8 cellular contexts compared by ENCODE assay signal in genomic region chr6:157022022-157022740, GRCh38.
DNase-seq lines count a peak whose midpoint lies in the region; ATAC-seq and TF ChIP-seq lines count a peak whose summit lies in the region.

No MANE protein-coding gene starts in this region.

- H3K4me1 ChIP-seq in GM23248 (ENCODE audit: insufficient read depth) (peaks cover 36% of the 10 kb centered on the region), fibroblast of lung (ENCODE audit: control insufficient read depth, extremely low read depth, insufficient read depth, low read length) (peaks cover 7% of the 10 kb centered on the region)
- H3K4me1 ChIP-seq in naive thymus-derived CD4-positive, alpha-beta T cell (ENCODE audit: control insufficient read depth in 2 of 2, insufficient read depth in 2 of 2, low read length in 2 of 2) = peaks cover 5 to 21% of the 10 kb centered on the region in 2 donors

- peaks cover 42% of the 10 kb centered on the region for H3F3A ChIP-seq in GM23248 (ENCODE audit: insufficient read depth)

- peaks cover 42% of the 10 kb centered on the region for H3K4me1 Mint-ChIP-seq in activated T-helper 2 cell treated with anti-CD3 and anti-CD28 coated beads, Interferon-gamma antibody, Interleukin-2, Interleukin-4, amounts not matched to agents 10 μg/mL and 5 μg/mL and 100 μg/mL, durations not matched to agents 14 hours and 24 hours and 36 hours (ENCODE audit: low read depth)
- peaks cover 32 to 81% (median 60%) of the 10 kb centered on the region in 7 donors for H3K4me1 Mint-ChIP-seq in naive thymus-derived CD4-positive, alpha-beta T cell
- H3K4me1 Mint-ChIP-seq in stimulated activated naive B cell treated with anti-CD40 and anti-IgM and Interleukin-4, amounts not matched to agents 10 μg/mL and 1 μg/mL and 100 μg/mL, for 72 hours = peaks cover 18 to 48% of the 10 kb centered on the region in 2 donors

- H3K27me3 Mint-ChIP-seq in activated T-helper 2 cell treated with anti-CD3 and anti-CD28 coated beads, Interferon-gamma antibody, Interleukin-2, Interleukin-4, amounts not matched to agents 10 μg/mL and 5 μg/mL and 100 μg/mL, durations not matched to agents 14 hours and 24 hours and 36 hours (ENCODE audit: low read depth) = no peaks in the 10 kb centered on the region
- no peaks in the 10 kb centered on the region for H3K27me3 Mint-ChIP-seq in naive thymus-derived CD4-positive, alpha-beta T cell
- H3K27me3 Mint-ChIP-seq in stimulated activated naive B cell treated with anti-CD40 and anti-IgM and Interleukin-4, amounts not matched to agents 10 μg/mL and 1 μg/mL and 100 μg/mL, for 72 hours = no peaks in the 10 kb centered on the region

- H3K36me3 ChIP-seq in GM23248 (ENCODE audit: low read depth) (no peaks in the 10 kb centered on the region), fibroblast of lung (ENCODE audit: control insufficient read depth, insufficient read depth, low read length) (no peaks in the 10 kb centered on the region)
- H3K36me3 ChIP-seq in naive thymus-derived CD4-positive, alpha-beta T cell (ENCODE audit: control insufficient read depth in 2 of 3, insufficient read depth in 3 of 3, low read length in 3 of 3) = peaks cover 0 to 5% (median 0%) of the 10 kb centered on the region in 3 experiments

- no peak for TF ChIP-seq CTCF in RWPE1 (conservative IDR thresholded peaks at IDR 0.05; ENCODE audit: low read depth)
- TF ChIP-seq CTCF in fibroblast of lung (conservative IDR thresholded peaks at IDR 0.05 in 1 of 2, IDR thresholded peaks at IDR 0.05 in 1 of 2; ENCODE audit: low read depth in 1 of 2, low read length in 2 of 2) = no peak

- H2AFZ ChIP-seq in GM23248 (peak overlapping the region; percentile 75; the same call in 1 of the 2 replicates), fibroblast of lung (ENCODE audit: low read length) (peak overlapping the region; percentile 43)

- H3K4me3 Mint-ChIP-seq in activated T-helper 2 cell treated with anti-CD3 and anti-CD28 coated beads, Interferon-gamma antibody, Interleukin-2, Interleukin-4, amounts not matched to agents 10 μg/mL and 5 μg/mL and 100 μg/mL, durations not matched to agents 14 hours and 24 hours and 36 hours (ENCODE audit: low read depth) = peak overlapping the region; percentile 94
- H3K4me3 Mint-ChIP-seq in naive thymus-derived CD4-positive, alpha-beta T cell = peak overlapping the region; percentile 76 to 98 (median 95)
- peak overlapping the region; percentile 96 to 98 for H3K4me3 Mint-ChIP-seq in stimulated activated naive B cell treated with anti-CD40 and anti-IgM and Interleukin-4, amounts not matched to agents 10 μg/mL and 1 μg/mL and 100 μg/mL, for 72 hours

- H3K36me3 Mint-ChIP-seq in activated T-helper 2 cell treated with anti-CD3 and anti-CD28 coated beads, Interferon-gamma antibody, Interleukin-2, Interleukin-4, amounts not matched to agents 10 μg/mL and 5 μg/mL and 100 μg/mL, durations not matched to agents 14 hours and 24 hours and 36 hours (ENCODE audit: low read depth) = peaks cover 18% of the 10 kb centered on the region
- peaks cover 0 to 10% (median 0%) of the 10 kb centered on the region in 5 donors for H3K36me3 Mint-ChIP-seq in naive thymus-derived CD4-positive, alpha-beta T cell
- H3K36me3 Mint-ChIP-seq in stimulated activated naive B cell treated with anti-CD40 and anti-IgM and Interleukin-4, amounts not matched to agents 10 μg/mL and 1 μg/mL and 100 μg/mL, for 72 hours = peaks cover 3 to 4% of the 10 kb centered on the region in 2 donors

- H4K20me1 ChIP-seq in GM23248 (ENCODE audit: insufficient read depth) (no peaks in the 10 kb centered on the region), fibroblast of lung (ENCODE audit: control insufficient read depth, extremely low read depth, insufficient read depth, low read length) (no peaks in the 10 kb centered on the region)

- H3K4me3 ChIP-seq in GM23248 (peak overlapping the region; percentile 80), fibroblast of lung (replicated peaks in 1 of 4; ENCODE audit: control extremely low read depth in 1 of 4, insufficient read depth in 1 of 4, low read depth in 3 of 4, low read length in 4 of 4) (peak overlapping the region; percentile 65 to 79 (median 65))
- H3K4me3 ChIP-seq in naive thymus-derived CD4-positive, alpha-beta T cell (ENCODE audit: low read length) = peak overlapping the region; percentile 79

- H3K9me3 Mint-ChIP-seq in activated T-helper 2 cell treated with anti-CD3 and anti-CD28 coated beads, Interferon-gamma antibody, Interleukin-2, Interleukin-4, amounts not matched to agents 10 μg/mL and 5 μg/mL and 100 μg/mL, durations not matched to agents 14 hours and 24 hours and 36 hours = peaks cover 9% of the 10 kb centered on the region
- peaks cover 0 to 3% (median 0%) of the 10 kb centered on the region in 11 donors for H3K9me3 Mint-ChIP-seq in naive thymus-derived CD4-positive, alpha-beta T cell
- H3K9me3 Mint-ChIP-seq in stimulated activated naive B cell treated with anti-CD40 and anti-IgM and Interleukin-4, amounts not matched to agents 10 μg/mL and 1 μg/mL and 100 μg/mL, for 72 hours = no peaks in the 10 kb centered on the region

- H3K4me2 ChIP-seq in GM23248 (ENCODE audit: unreplicated experiment) (peak overlapping the region; percentile 100), fibroblast of lung (ENCODE audit: extremely low read depth, insufficient read depth, low read length) (peak overlapping the region; percentile 90)

- H3K9me2 ChIP-seq in GM23248 (ENCODE audit: insufficient read depth) = no peaks in the 10 kb centered on the region

- CTCF ChIA-PET in RWPE1 (lab: Yijun Ruan, JAX) = interaction anchor here (0.6 to 0.9 kb wide), 5 partner anchors 231 to 457 kb away, joined by 3 to 6 read pairs (median 4); no protein-coding TSS in a partner anchor
- CTCF ChIA-PET in naive thymus-derived CD4-positive, alpha-beta T cell (lab: Charles Lee) = no interaction called here

- POLR2A ChIA-PET in RWPE1 (lab: Yijun Ruan, JAX; ENCODE audit: low non-redundant PET) = no interaction called here
- POLR2A ChIA-PET in naive thymus-derived CD4-positive, alpha-beta T cell (lab: Charles Lee) = interaction anchor here (0.8 to 4.2 kb wide), 13 partner anchors 11 to 626 kb away, joined by 3 to 53 read pairs (median 5); partner anchors contain the start of gene ARID1B

- H3K27ac ChIP-seq in GM23248 = peak overlapping the region; percentile 99
- peak overlapping the region; percentile 100 for H3K27ac ChIP-seq in RWPE1
- peak overlapping the region; percentile 99 for H3K27ac ChIP-seq in fibroblast of lung (ENCODE audit: insufficient read depth, low read length)
- peak overlapping the region; percentile 100 for H3K27ac ChIP-seq in naive thymus-derived CD4-positive, alpha-beta T cell (ENCODE audit: low read depth, low read length)

- intact Hi-C loops in activated T-helper 2 cell treated with anti-CD3 and anti-CD28 coated beads, Interferon-gamma antibody, Interleukin-2, Interleukin-4, amounts not matched to agents 10 μg/mL and 5 μg/mL and 100 μg/mL, durations not matched to agents 14 hours and 24 hours and 36 hours (cut with micrococcal nuclease) = loop anchor here (1.0 to 10.0 kb wide), 5 partner anchors 165 to 1707 kb away; partner anchors contain the start of gene TFB1M
- intact Hi-C loops in naive thymus-derived CD4-positive, alpha-beta T cell (cut with micrococcal nuclease) = loop anchor here (1.0 to 10.0 kb wide), 9 partner anchors 11 to 1708 kb away; partner anchors contain the start of genes TFB1M (in 2 of the 2), GTF2H5 (in 1 of the 2) and SERAC1 (in 1 of the 2)

- no peaks in the 10 kb centered on the region for H3K9me3 ChIP-seq in GM23248 (ENCODE audit: low read depth)
- no peaks in the 10 kb centered on the region for H3K9me3 ChIP-seq in fibroblast of lung (ENCODE audit: control insufficient read depth, insufficient read depth, low read depth, low read length)
- H3K9me3 ChIP-seq in naive thymus-derived CD4-positive, alpha-beta T cell (ENCODE audit: control insufficient read depth in 2 of 3, low read length in 3 of 3) = no peaks in the 10 kb centered on the region

- peak overlapping the region; percentile 99 for H3K27ac Mint-ChIP-seq in activated T-helper 2 cell treated with anti-CD3 and anti-CD28 coated beads, Interferon-gamma antibody, Interleukin-2, Interleukin-4, amounts not matched to agents 10 μg/mL and 5 μg/mL and 100 μg/mL, durations not matched to agents 14 hours and 24 hours and 36 hours
- H3K27ac Mint-ChIP-seq in naive thymus-derived CD4-positive, alpha-beta T cell = peak overlapping the region; percentile 86 to 100 (median 99)
- peak overlapping the region; percentile 100 for H3K27ac Mint-ChIP-seq in stimulated activated naive B cell treated with anti-CD40 and anti-IgM and Interleukin-4, amounts not matched to agents 10 μg/mL and 1 μg/mL and 100 μg/mL, for 72 hours

- H3K79me2 ChIP-seq in GM23248 (ENCODE audit: insufficient read depth) (peaks cover 78% of the 10 kb centered on the region), fibroblast of lung (ENCODE audit: control insufficient read depth, insufficient read depth, low read length) (peaks cover 31% of the 10 kb centered on the region)

- DNase-seq in DMS79 (lab: John Stamatoyannopoulos, UW) (peak; percentile 93), GM23248 (peak; percentile 98), Kasumi-1 (lab: John Stamatoyannopoulos, UW) (peak; percentile 80 to 85), RWPE1 (ENCODE audit: low spot score) (peak; percentile 96), fibroblast of lung (ENCODE audit: low read depth in 2 of 2) (peak; percentile 91 to 94)
- peak; percentile 71 for DNase-seq in activated T-helper 2 cell treated with anti-CD3 and anti-CD28 coated beads, Interferon-gamma antibody, Interleukin-2, Interleukin-4, amounts not matched to agents 10 μg/mL and 5 μg/mL and 100 μg/mL, durations not matched to agents 14 hours and 24 hours and 36 hours (ENCODE audit: low spot score)
- DNase-seq in naive thymus-derived CD4-positive, alpha-beta T cell = peak in 8 of 9 donors; percentile 69 to 85 (median 80)
- DNase-seq in stimulated activated naive B cell treated with anti-CD40 and anti-IgM and Interleukin-4, amounts not matched to agents 10 μg/mL and 1 μg/mL and 100 μg/mL, for 72 hours = peak; percentile 70

- in situ Hi-C loops in GM23248 (cut with MboI) = no loop called here

- H3K9ac ChIP-seq in GM23248 (peak overlapping the region; percentile 99), fibroblast of lung (ENCODE audit: insufficient read depth, low read length) (peak overlapping the region; percentile 92)

- ATAC-seq in naive thymus-derived CD4-positive, alpha-beta T cell = peak; percentile 84
- ATAC-seq in stimulated activated naive B cell treated with anti-CD40 and anti-IgM and Interleukin-4, amounts not matched to agents 10 μg/mL and 1 μg/mL and 100 μg/mL, for 72 hours (replicated peaks) = peak; percentile 66 to 70

- H3K27me3 ChIP-seq in GM23248 (replicated peaks; ENCODE audit: insufficient read depth) (no peaks in the 10 kb centered on the region), fibroblast of lung (ENCODE audit: control insufficient read depth, insufficient read depth, low read length) (no peaks in the 10 kb centered on the region)
- H3K27me3 ChIP-seq in naive thymus-derived CD4-positive, alpha-beta T cell (ENCODE audit: control insufficient read depth in 2 of 2, insufficient read depth in 2 of 2, low read length in 2 of 2) = no peaks in the 10 kb centered on the region

- WGBS in GM23248 (ENCODE audit: low coverage in 1 of 2, low lambda C conversion rate in 2 of 2, missing lambda C conversion rate in 2 of 2), 2 experiments = 1% methylated on average over 24 to 33 of the region's 33 CpGs

Comparison
In these comparisons a context has a peak if more than half of its experiments do, and no peak if none do; other contexts are left out.
1. Peak in every context shown above with its lines: DNase-seq, ATAC-seq, H3K4me3 ChIP-seq and H3K27ac ChIP-seq.